8 cellular contexts compared by ENCODE assay signal in genomic region chr9:70113403-70114022, GRCh38.
DNase-seq lines count a peak whose midpoint lies in the region; ATAC-seq and TF ChIP-seq lines count a peak whose summit lies in the region.

No MANE protein-coding gene starts in this region.

- H3K9me3 Mint-ChIP-seq in activated CD4-positive, alpha-beta T cell treated with anti-CD3 and anti-CD28 coated beads for 36 hours (ENCODE audit: low read depth), result no peaks in the 10 kb centered on the region
- H3K9me3 Mint-ChIP-seq in activated CD4-positive, alpha-beta memory T cell treated with anti-CD3 and anti-CD28 coated beads for 36 hours, result peaks cover 3% of the 10 kb centered on the region
- peaks cover 7% of the 10 kb centered on the region for H3K9me3 Mint-ChIP-seq in glutamatergic neuron (ENCODE audit: unreplicated experiment)

- no peaks in the 10 kb centered on the region for H3K27me3 ChIP-seq in H7 (ENCODE audit: control insufficient read depth, insufficient read depth, low read length)
- H3K27me3 ChIP-seq in prostate gland (replicated peaks; ENCODE audit: insufficient read depth), result no peaks in the 10 kb centered on the region

- 71% methylated on average over 4 of the region's 4 CpGs for WGBS in prostate gland

- H3K4me1 ChIP-seq in prostate gland (replicated peaks), result no peaks in the 10 kb centered on the region

- H3K9me3 ChIP-seq in prostate gland, result no peaks in the 10 kb centered on the region

- no peak overlapping the region for H3K4me3 Mint-ChIP-seq in activated CD4-positive, alpha-beta T cell treated with anti-CD3 and anti-CD28 coated beads for 36 hours
- no peak overlapping the region for H3K4me3 Mint-ChIP-seq in activated CD4-positive, alpha-beta memory T cell treated with anti-CD3 and anti-CD28 coated beads for 36 hours
- H3K4me3 Mint-ChIP-seq in glutamatergic neuron (ENCODE audit: unreplicated experiment), result no peak overlapping the region

- intact Hi-C loops in activated CD4-positive, alpha-beta T cell treated with anti-CD3 and anti-CD28 coated beads for 36 hours (cut with DNase I, micrococcal nuclease), result loop anchor here in 1 of 2 experiments (5.0 kb wide), 1 partner anchor 691 kb away; no protein-coding TSS in a partner anchor
- intact Hi-C loops in activated CD4-positive, alpha-beta memory T cell treated with anti-CD3 and anti-CD28 coated beads for 36 hours (cut with micrococcal nuclease), result loop anchor here (10.0 kb wide), 2 partner anchors 141 to 491 kb away; partner anchors contain the start of gene SMC5
- intact Hi-C loops in prostate gland (cut with DNase I), result loop anchor here (5.0 to 10.0 kb wide), 2 partner anchors 46 to 231 kb away; no protein-coding TSS in a partner anchor
- intact Hi-C loops in posterior vena cava (cut with DNase I), result loop anchor here in 1 of 2 donors (2.0 kb wide), 1 partner anchor 141 kb away; no protein-coding TSS in a partner anchor

- no peak overlapping the region for H3K4me3 ChIP-seq in H7 (ENCODE audit: insufficient read depth, low read depth, low read length)
- H3K4me3 ChIP-seq in prostate gland, result no peak overlapping the region

- peak; percentile 56 for DNase-seq in activated CD4-positive, alpha-beta T cell treated with anti-CD3 and anti-CD28 coated beads for 36 hours
- DNase-seq in activated CD4-positive, alpha-beta T cell treated with anti-CD3 and anti-CD28 coated beads, Interleukin-2, amount 50 U/mL, for 4 hours, result no peak
- DNase-seq in H7, result peak; percentile 45
- DNase-seq in NCI-H1417 treated with DMSO at 0.1 percent for 48 hours (lab: John Stamatoyannopoulos, UW), result peak; percentile 34
- DNase-seq in activated CD4-positive, alpha-beta memory T cell treated with anti-CD3 and anti-CD28 coated beads for 36 hours, result peak; percentile 31
- peak; percentile 66 for DNase-seq in glutamatergic neuron
- DNase-seq in prostate gland (ENCODE audit: low spot score), result peak; percentile 45
- DNase-seq in posterior vena cava (ENCODE audit: low spot score), result no peak

- H3K27ac Mint-ChIP-seq in activated CD4-positive, alpha-beta T cell treated with anti-CD3 and anti-CD28 coated beads for 36 hours, result no peak overlapping the region
- H3K27ac Mint-ChIP-seq in activated CD4-positive, alpha-beta memory T cell treated with anti-CD3 and anti-CD28 coated beads for 36 hours, result no peak overlapping the region
- no peak overlapping the region for H3K27ac Mint-ChIP-seq in glutamatergic neuron (ENCODE audit: unreplicated experiment)

- TF ChIP-seq CTCF in glutamatergic neuron (IDR thresholded peaks at IDR 0.05; ENCODE audit: partially characterized antibody, unreplicated experiment), result peak; percentile 75
- TF ChIP-seq CTCF in prostate gland (IDR thresholded peaks at IDR 0.05), result peak; percentile 21 to 74 (median 67)

- H3K4me1 Mint-ChIP-seq in activated CD4-positive, alpha-beta T cell treated with anti-CD3 and anti-CD28 coated beads for 36 hours, result peaks cover 12% of the 10 kb centered on the region
- H3K4me1 Mint-ChIP-seq in activated CD4-positive, alpha-beta memory T cell treated with anti-CD3 and anti-CD28 coated beads for 36 hours (ENCODE audit: low read depth), result peaks cover 11% of the 10 kb centered on the region
- peaks cover 9% of the 10 kb centered on the region for H3K4me1 Mint-ChIP-seq in glutamatergic neuron (ENCODE audit: low read depth, unreplicated experiment)

- peaks cover 17% of the 10 kb centered on the region for H3K27me3 Mint-ChIP-seq in activated CD4-positive, alpha-beta T cell treated with anti-CD3 and anti-CD28 coated beads for 36 hours
- peaks cover 5% of the 10 kb centered on the region for H3K27me3 Mint-ChIP-seq in activated CD4-positive, alpha-beta memory T cell treated with anti-CD3 and anti-CD28 coated beads for 36 hours
- H3K27me3 Mint-ChIP-seq in glutamatergic neuron (ENCODE audit: unreplicated experiment), result peaks cover 4% of the 10 kb centered on the region

- ATAC-seq in activated CD4-positive, alpha-beta T cell treated with anti-CD3 and anti-CD28 coated beads for 36 hours, result no peak

- POLR2A ChIA-PET in activated CD4-positive, alpha-beta T cell treated with anti-CD3 and anti-CD28 coated beads for 36 hours (lab: Charles Lee), result no interaction called here
- POLR2A ChIA-PET in activated CD4-positive, alpha-beta memory T cell treated with anti-CD3 and anti-CD28 coated beads for 36 hours (lab: Charles Lee), result no interaction called here

- 0 out of 2 replicates have a peak, but pooled peaks cover 1% of the 10 kb centered on the region for H3K36me3 ChIP-seq in H7 (replicated peaks; ENCODE audit: control insufficient read depth, insufficient read depth, low read length)
- H3K36me3 ChIP-seq in prostate gland, result no peaks in the 10 kb centered on the region

- CTCF ChIA-PET in activated CD4-positive, alpha-beta T cell treated with anti-CD3 and anti-CD28 coated beads for 36 hours (lab: Charles Lee), result interaction anchor here (0.6 to 5.4 kb wide), 22 partner anchors 9 to 1742 kb away, joined by 3 to 39 read pairs (median 4); no protein-coding TSS in a partner anchor
- CTCF ChIA-PET in activated CD4-positive, alpha-beta memory T cell treated with anti-CD3 and anti-CD28 coated beads for 36 hours (lab: Charles Lee), result interaction anchor here (0.6 to 7.2 kb wide), 14 partner anchors 8 to 785 kb away, joined by 3 to 107 read pairs (median 4); no protein-coding TSS in a partner anchor

- H3K27ac ChIP-seq in prostate gland, result no peak overlapping the region

- no peaks in the 10 kb centered on the region for H3K36me3 Mint-ChIP-seq in activated CD4-positive, alpha-beta T cell treated with anti-CD3 and anti-CD28 coated beads for 36 hours (ENCODE audit: low read depth)
- H3K36me3 Mint-ChIP-seq in activated CD4-positive, alpha-beta memory T cell treated with anti-CD3 and anti-CD28 coated beads for 36 hours, result no peaks in the 10 kb centered on the region
- no peaks in the 10 kb centered on the region for H3K36me3 Mint-ChIP-seq in glutamatergic neuron (ENCODE audit: unreplicated experiment)

- no peak for TF ChIP-seq POLR2A in prostate gland (IDR thresholded peaks at IDR 0.05)

Comparison
In these comparisons a context has a peak if more than half of its experiments do, and no peak if none do; other contexts are left out.
1. DNase-seq: peak in activated CD4-positive, alpha-beta T cell treated with anti-CD3 and anti-CD28 coated beads for 36 hours (single experiment), H7 (single experiment), NCI-H1417 treated with DMSO at 0.1 percent for 48 hours (single experiment), activated CD4-positive, alpha-beta memory T cell treated with anti-CD3 and anti-CD28 coated beads for 36 hours (single experiment), glutamatergic neuron (single experiment) and prostate gland (single experiment); none in activated CD4-positive, alpha-beta T cell treated with anti-CD3 and anti-CD28 coated beads, Interleukin-2, amount 50 U/mL, for 4 hours (0 of 2) and posterior vena cava (single experiment).